10 cellular contexts compared by ENCODE assay signal in genomic region chr14:35229495-35230089, GRCh38.
DNase-seq lines count a peak whose midpoint lies in the region; ATAC-seq lines count a peak whose summit lies in the region.
"Had no signal": no experiment of that assay in that cellular context is flagged by ENCODE, and none has a peak within 500 bp of the region (broad histone marks: within the 10 kb centered on the region; RNA-seq: fewer than 3 reads in every experiment).

No MANE protein-coding gene starts in this region.

- POLR2A ChIA-PET in naive thymus-derived CD8-positive, alpha-beta T cell (lab: Charles Lee) = interaction anchor here (0.6 to 3.7 kb wide), 3 partner anchors 11 to 174 kb away, joined by 3 to 22 read pairs (median 3); partner anchors contain the start of gene NFKBIA

- H3K27ac Mint-ChIP-seq in activated T-helper 17 cell treated with anti-CD3 and anti-CD28 coated beads, Interleukin-2, amount 50 U/mL, for 72 hours = peak overlapping the region; percentile 33
- peak overlapping the region in 2 of 10 donors; percentile 6 to 63 for H3K27ac Mint-ChIP-seq in naive thymus-derived CD8-positive, alpha-beta T cell

- peaks cover 21% of the 10 kb centered on the region for H3K4me1 Mint-ChIP-seq in activated T-helper 17 cell treated with anti-CD3 and anti-CD28 coated beads, Interleukin-2, amount 50 U/mL, for 72 hours
- peaks cover 14 to 27% (median 20%) of the 10 kb centered on the region in 4 donors for H3K4me1 Mint-ChIP-seq in naive thymus-derived CD8-positive, alpha-beta T cell

- no peak overlapping the region for H3K4me3 Mint-ChIP-seq in activated T-helper 17 cell treated with anti-CD3 and anti-CD28 coated beads, Interleukin-2, amount 50 U/mL, for 72 hours
- H3K4me3 Mint-ChIP-seq in naive thymus-derived CD8-positive, alpha-beta T cell = no peak overlapping the region
- H3K4me3 Mint-ChIP-seq: CD8-positive, alpha-beta memory T cell had no signal

- peak; percentile 38 for DNase-seq in NCI-H2107 treated with DMSO at 0.1 percent for 48 hours (lab: John Stamatoyannopoulos, UW; ENCODE audit: unreplicated experiment)
- DNase-seq in NCI-H2107 (lab: John Stamatoyannopoulos, UW) = no peak
- peak; percentile 14 for DNase-seq in LoVo (ENCODE audit: low spot score)
- peak in 3 of 10 donors; percentile 30 to 48 (median 36) for DNase-seq in naive thymus-derived CD8-positive, alpha-beta T cell
- DNase-seq in DMS153 (lab: John Stamatoyannopoulos, UW) = no peak
- DNase-seq: cortex of kidney had no signal

- no peaks in the 10 kb centered on the region for H3K9me3 Mint-ChIP-seq in activated T-helper 17 cell treated with anti-CD3 and anti-CD28 coated beads, Interleukin-2, amount 50 U/mL, for 72 hours
- no peaks in the 10 kb centered on the region for H3K9me3 Mint-ChIP-seq in naive thymus-derived CD8-positive, alpha-beta T cell
- H3K9me3 Mint-ChIP-seq: CD8-positive, alpha-beta memory T cell had no signal

- no peak for ATAC-seq in activated T-helper 17 cell treated with anti-CD3 and anti-CD28 coated beads, Interleukin-2, amount 50 U/mL, for 72 hours (replicated peaks)
- ATAC-seq in naive thymus-derived CD8-positive, alpha-beta T cell = peak; percentile 52 to 53
- no peak for ATAC-seq in HG02798 (IDR thresholded peaks at IDR 0.05; ENCODE audit: poor library complexity, unreplicated experiment)
- ATAC-seq in HG02588 (IDR thresholded peaks at IDR 0.05; ENCODE audit: unreplicated experiment) = no peak

- peaks cover 6% of the 10 kb centered on the region for H3K36me3 Mint-ChIP-seq in activated T-helper 17 cell treated with anti-CD3 and anti-CD28 coated beads, Interleukin-2, amount 50 U/mL, for 72 hours (ENCODE audit: low read depth)
- H3K36me3 Mint-ChIP-seq in naive thymus-derived CD8-positive, alpha-beta T cell = peaks cover 0 to 19% (median 2%) of the 10 kb centered on the region in 3 donors

- H3K27me3 Mint-ChIP-seq in activated T-helper 17 cell treated with anti-CD3 and anti-CD28 coated beads, Interleukin-2, amount 50 U/mL, for 72 hours = no peaks in the 10 kb centered on the region
- H3K27me3 Mint-ChIP-seq in naive thymus-derived CD8-positive, alpha-beta T cell = no peaks in the 10 kb centered on the region
- H3K27me3 Mint-ChIP-seq: CD8-positive, alpha-beta memory T cell had no signal

Comparison
In these comparisons a context has a peak if more than half of its experiments do, and no peak if none do; other contexts are left out.
1. DNase-seq: peak in NCI-H2107 treated with DMSO at 0.1 percent for 48 hours (single experiment) and LoVo (single experiment); none in NCI-H2107 (single experiment) and DMS153 (single experiment).
2. ATAC-seq: peak in naive thymus-derived CD8-positive, alpha-beta T cell (2 of 2); none in activated T-helper 17 cell treated with anti-CD3 and anti-CD28 coated beads, Interleukin-2, amount 50 U/mL, for 72 hours (single experiment), HG02798 (single experiment) and HG02588 (single experiment).